Comparison of ENCODE assay signal across 11 cellular contexts in genomic region chr20:40797425-40797824, GRCh38.
DNase-seq lines count a peak whose midpoint lies in the region; ATAC-seq and TF ChIP-seq lines count a peak whose summit lies in the region.
"Had no signal": no experiment of that assay in that cellular context is flagged by ENCODE, and none has a peak within 500 bp of the region (broad histone marks: within the 10 kb centered on the region; RNA-seq: fewer than 3 reads in every experiment).

No MANE protein-coding gene starts in this region.

- H3K9me3 Mint-ChIP-seq in glutamatergic neuron (ENCODE audit: unreplicated experiment): no peaks in the 10 kb centered on the region
- H3K9me3 Mint-ChIP-seq: naive thymus-derived CD4-positive, alpha-beta T cell had no signal

- H3K36me3 Mint-ChIP-seq in glutamatergic neuron (ENCODE audit: unreplicated experiment): no peaks in the 10 kb centered on the region
- H3K36me3 Mint-ChIP-seq: naive thymus-derived CD4-positive, alpha-beta T cell had no signal

- DNase-seq in AG08396 (ENCODE audit: low spot score) (peak; percentile 42), GM12865 (ENCODE audit: low read depth) (peak; percentile 28), RKO (ENCODE audit: low spot score) (peak; percentile 44), glutamatergic neuron (no peak), NCI-H128 (lab: John Stamatoyannopoulos, UW; ENCODE audit: unreplicated experiment) (no peak), amygdala (lab: John Stamatoyannopoulos, UW) (no peak)
- DNase-seq in stimulated activated CD4-positive, alpha-beta T cell treated with anti-CD3 and anti-CD28 coated beads, Interleukin-15, amount 100 ng/mL, for 24 hours: no peak
- DNase-seq: NCI-H226, substantia nigra had no signal

- no peaks in the 10 kb centered on the region for H3K4me1 Mint-ChIP-seq in glutamatergic neuron (ENCODE audit: low read depth, unreplicated experiment)
- H3K4me1 Mint-ChIP-seq: naive thymus-derived CD4-positive, alpha-beta T cell had no signal

- peaks cover under 1% of the 10 kb centered on the region for H3K27me3 Mint-ChIP-seq in glutamatergic neuron (ENCODE audit: unreplicated experiment)

- no peak for ATAC-seq in GM19463 (IDR thresholded peaks at IDR 0.05; ENCODE audit: unreplicated experiment)
- ATAC-seq: naive thymus-derived CD4-positive, alpha-beta T cell had no signal

- TF ChIP-seq CTCF in GM12865 (IDR thresholded peaks at IDR 0.05; ENCODE audit: insufficient read depth, low read depth, low read length, missing control alignments) (peak; percentile 56), glutamatergic neuron (IDR thresholded peaks at IDR 0.05; ENCODE audit: partially characterized antibody, unreplicated experiment) (peak; percentile 58)

- H3K27ac Mint-ChIP-seq in glutamatergic neuron (ENCODE audit: unreplicated experiment): no peak overlapping the region
- H3K27ac Mint-ChIP-seq: naive thymus-derived CD4-positive, alpha-beta T cell had no signal

- H3K4me3 ChIP-seq in GM12865 (ENCODE audit: low read depth, low read length): no peak overlapping the region

- no peak overlapping the region for H3K4me3 Mint-ChIP-seq in glutamatergic neuron (ENCODE audit: unreplicated experiment)
- H3K4me3 Mint-ChIP-seq: naive thymus-derived CD4-positive, alpha-beta T cell had no signal

Comparison
In these comparisons a context has a peak if more than half of its experiments do, and no peak if none do; other contexts are left out.
1. DNase-seq: peak in AG08396 (single experiment), GM12865 (single experiment) and RKO (single experiment); none in glutamatergic neuron (single experiment), NCI-H128 (single experiment), amygdala (0 of 56) and stimulated activated CD4-positive, alpha-beta T cell treated with anti-CD3 and anti-CD28 coated beads, Interleukin-15, amount 100 ng/mL, for 24 hours (single experiment).